In the genomic region with DNA sequence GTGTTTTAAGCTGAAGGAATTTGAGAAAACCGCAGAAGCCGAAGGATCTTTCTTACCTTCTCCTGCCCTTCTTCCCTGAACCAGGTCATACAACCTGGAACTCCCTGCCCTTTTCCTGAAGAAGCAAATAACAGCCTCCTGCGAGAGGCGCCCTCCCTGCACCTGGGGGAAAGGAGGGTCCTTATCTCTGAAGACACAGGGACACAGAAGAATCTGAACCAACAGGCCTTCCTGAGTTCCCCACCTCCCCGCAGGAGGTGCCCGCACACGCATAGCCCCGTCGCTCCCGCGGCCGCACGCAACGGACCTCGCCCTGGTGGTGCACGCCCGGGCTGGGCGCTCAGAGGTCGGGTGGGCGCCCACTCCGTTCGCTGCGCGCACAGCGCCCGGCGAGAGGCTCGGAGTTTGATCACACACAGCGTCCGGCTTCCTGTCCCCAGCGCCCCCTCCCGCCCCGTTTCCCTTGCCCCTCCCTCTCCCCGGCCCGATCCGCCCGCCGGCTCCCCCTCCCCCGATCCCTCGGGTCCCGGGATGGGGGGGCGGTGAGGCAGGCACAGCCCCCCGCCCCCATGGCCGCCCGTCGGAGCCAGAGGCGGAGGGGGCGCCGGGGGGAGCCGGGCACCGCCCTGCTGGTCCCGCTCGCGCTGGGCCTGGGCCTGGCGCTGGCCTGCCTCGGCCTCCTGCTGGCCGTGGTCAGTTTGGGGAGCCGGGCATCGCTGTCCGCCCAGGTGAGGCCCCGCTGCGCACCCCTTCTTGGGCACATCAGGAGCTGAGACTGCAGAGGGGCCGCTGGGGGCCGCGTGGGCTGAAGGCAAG, we compare ENCODE assay signal across 8 cellular contexts. TPM values are rescaled to one million over a fixed set of nuclear protein-coding genes. Genes with fewer than 3 reads are reported as not detected.
DNase-seq lines count a peak whose midpoint lies in the region; ATAC-seq and TF ChIP-seq lines count a peak whose summit lies in the region.

A gene with protein sequence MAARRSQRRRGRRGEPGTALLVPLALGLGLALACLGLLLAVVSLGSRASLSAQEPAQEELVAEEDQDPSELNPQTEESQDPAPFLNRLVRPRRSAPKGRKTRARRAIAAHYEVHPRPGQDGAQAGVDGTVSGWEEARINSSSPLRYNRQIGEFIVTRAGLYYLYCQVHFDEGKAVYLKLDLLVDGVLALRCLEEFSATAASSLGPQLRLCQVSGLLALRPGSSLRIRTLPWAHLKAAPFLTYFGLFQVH (plus strand): TSS at position 474 of the 816 bp plus-strand sequence. CDS start 96 bp downstream, at position 570.

- DNase-seq in NCI-H1417 (lab: John Stamatoyannopoulos, UW) (peak in 2 of 3 experiments; percentile 27 to 36), NCI-H1417 treated with DMSO at 0.1 percent for 48 hours (lab: John Stamatoyannopoulos, UW) (no peak), WERI-Rb-1 (peak; percentile 51), left lobe of liver (ENCODE audit: low spot score) (peak; percentile 66)
- DNase-seq in stimulated activated CD4-positive, alpha-beta T cell treated with anti-CD3 and anti-CD28 coated beads, Interleukin-2, amount 100 ng/mL, for 24 hours, result peak; percentile 60 to 66

- no peaks in the 10 kb centered on the region for H3K36me3 ChIP-seq in WERI-Rb-1

- peak; percentile 11; the same call in 1 of the 2 replicates for TF ChIP-seq CTCF in WERI-Rb-1 (IDR thresholded peaks at IDR 0.05; ENCODE audit: low read depth, low read length)

- peak; percentile 88 for ATAC-seq in left lobe of liver
- ATAC-seq in GM19467 (IDR thresholded peaks at IDR 0.05; ENCODE audit: unreplicated experiment), result no peak
- ATAC-seq in HG02885 (IDR thresholded peaks at IDR 0.05; ENCODE audit: poor library complexity, unreplicated experiment), result no peak

- no peaks in the 10 kb centered on the region for H3K27me3 ChIP-seq in WERI-Rb-1 (ENCODE audit: insufficient read depth, low read depth, severe bottlenecking)

- peak within 1 kb of the TSS; percentile 60 for H3K4me3 ChIP-seq in WERI-Rb-1 (ENCODE audit: low read depth, low read length)

- no peaks in the 10 kb centered on the region for H3K9me3 ChIP-seq in WERI-Rb-1 (ENCODE audit: severe bottlenecking)

- H3K27ac ChIP-seq in WERI-Rb-1 (no peak within 1 kb of the TSS), cingulate gyrus (ENCODE audit: low read depth, low read length) (peak within 1 kb of the TSS; percentile 79)

RNA-seq across cellular contexts. Expression of the gene that starts here (rescaled TPM):
- total RNA-seq in left lobe of liver, result 9.3 TPM
